21 cellular contexts compared by ENCODE assay signal in the genomic region with DNA sequence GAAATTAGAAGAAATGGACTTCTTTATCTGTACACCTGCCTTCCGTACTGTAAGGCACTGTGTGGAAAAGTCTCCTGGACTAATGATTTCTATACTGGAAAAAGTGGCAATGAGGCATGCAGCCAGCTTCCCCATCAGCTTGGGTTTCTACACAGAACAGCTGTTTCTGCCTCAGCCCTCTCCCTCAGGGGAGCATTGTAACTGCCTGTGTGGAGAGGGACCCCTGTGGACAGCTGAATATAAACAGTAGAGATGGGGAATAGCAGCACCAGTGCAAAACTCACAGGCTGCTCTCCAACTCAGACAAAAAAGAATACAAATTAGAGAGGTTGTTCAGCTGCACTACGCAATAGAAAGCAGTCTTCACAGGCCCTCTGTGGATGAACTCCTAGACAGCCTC.
DNase-seq lines count a peak whose midpoint lies in the region; ATAC-seq and TF ChIP-seq lines count a peak whose summit lies in the region.
"Had no signal": no experiment of that assay in that cellular context is flagged by ENCODE, and none has a peak within 500 bp of the region (broad histone marks: within the 10 kb centered on the region; RNA-seq: fewer than 3 reads in every experiment).

No MANE protein-coding gene starts in this region.

- no peak overlapping the region for H2BK12ac ChIP-seq in trophoblast cell (ENCODE audit: low read length)

- no peak overlapping the region for H3K4me3 ChIP-seq in trophoblast cell (ENCODE audit: low read depth, low read length)
- H3K4me3 ChIP-seq in right cardiac atrium (ENCODE audit: low read length), result no peak overlapping the region
- H3K4me3 ChIP-seq: esophagus squamous epithelium, gastroesophageal sphincter, ovary, SJSA1 had no signal

- no peak overlapping the region for H2AK5ac ChIP-seq in trophoblast cell (ENCODE audit: low read length)

- H4K12ac ChIP-seq in trophoblast cell (ENCODE audit: low read depth, low read length), result no peak overlapping the region

- no peak overlapping the region for H3K23ac ChIP-seq in trophoblast cell (ENCODE audit: low read length)

- peak overlapping the region; percentile 10 for H4K8ac ChIP-seq in trophoblast cell (ENCODE audit: low read depth, low read length)

- H3K4ac ChIP-seq in trophoblast cell (ENCODE audit: low read depth, low read length), result no peak overlapping the region

- H2BK120ac ChIP-seq in trophoblast cell (ENCODE audit: insufficient read depth, low read length, poor library complexity), result no peak overlapping the region

- peaks cover 8% of the 10 kb centered on the region for H3K36me3 Mint-ChIP-seq in glutamatergic neuron (ENCODE audit: unreplicated experiment)
- H3K36me3 Mint-ChIP-seq: activated naive CD8-positive, alpha-beta T cell treated with anti-CD3 and anti-CD28 coated beads for 36 hours; CD8-positive, alpha-beta memory T cell; type B pancreatic cell had no signal

- no peak for ATAC-seq in HG02970 (IDR thresholded peaks at IDR 0.05; ENCODE audit: low FRiP score, unreplicated experiment)
- no peak for ATAC-seq in GM21390 (IDR thresholded peaks at IDR 0.05; ENCODE audit: unreplicated experiment)
- ATAC-seq in right cardiac atrium, result no peak
- ATAC-seq: gastroesophageal sphincter, sciatic nerve, T-helper 17 cell had no signal

- H3K9ac ChIP-seq in trophoblast cell (ENCODE audit: low read length), result no peak overlapping the region

- no peak overlapping the region for H3K4me2 ChIP-seq in trophoblast cell (ENCODE audit: low read length)

- H3K9me3 ChIP-seq in trophoblast cell (ENCODE audit: insufficient read depth, low read depth, low read length) (peaks cover 4% of the 10 kb centered on the region), right cardiac atrium (ENCODE audit: control insufficient read depth, low read length) (no peaks in the 10 kb centered on the region)
- H3K9me3 ChIP-seq: esophagus squamous epithelium, gastroesophageal sphincter, ovary, SJSA1 had no signal

- H3K4me1 Mint-ChIP-seq in glutamatergic neuron (ENCODE audit: low read depth, unreplicated experiment), result peaks cover 13% of the 10 kb centered on the region
- H3K4me1 Mint-ChIP-seq: activated CD4-positive, alpha-beta T cell treated with anti-CD3 and anti-CD28 coated beads, Interleukin-2, amount 10 ng/mL, durations not matched to agents 24 days and 14 days; activated naive CD8-positive, alpha-beta T cell treated with anti-CD3 and anti-CD28 coated beads for 36 hours; CD8-positive, alpha-beta memory T cell; T-helper 17 cell had no signal

- H3K79me1 ChIP-seq in trophoblast cell (ENCODE audit: low read length), result no peaks in the 10 kb centered on the region

- TF ChIP-seq CTCF in glutamatergic neuron (IDR thresholded peaks at IDR 0.05; ENCODE audit: partially characterized antibody, unreplicated experiment), result no peak

- no CpG with 5 or more reads among the region's 2 CpGs for WGBS in trophoblast cell (ENCODE audit: extremely low coverage, insufficient coverage, insufficient read length)
- 54% methylated on average over 2 of the region's 2 CpGs for WGBS in right cardiac atrium

- peaks cover 3% of the 10 kb centered on the region for H3K9me3 Mint-ChIP-seq in glutamatergic neuron (ENCODE audit: unreplicated experiment)
- H3K9me3 Mint-ChIP-seq: activated CD4-positive, alpha-beta T cell treated with anti-CD3 and anti-CD28 coated beads, Interleukin-2, amount 10 ng/mL, durations not matched to agents 24 days and 14 days had no signal

- no peak overlapping the region for H2BK5ac ChIP-seq in trophoblast cell (ENCODE audit: low read depth, low read length, poor library complexity)

- peak overlapping the region; percentile 44 for H3K4me3 Mint-ChIP-seq in glutamatergic neuron (ENCODE audit: unreplicated experiment)
- H3K4me3 Mint-ChIP-seq: activated CD4-positive, alpha-beta T cell treated with anti-CD3 and anti-CD28 coated beads, Interleukin-2, amount 10 ng/mL, durations not matched to agents 24 days and 14 days; activated naive CD8-positive, alpha-beta T cell treated with anti-CD3 and anti-CD28 coated beads for 36 hours; CD8-positive, alpha-beta memory T cell; T-helper 17 cell; type B pancreatic cell had no signal

- no peaks in the 10 kb centered on the region for H3K27me3 Mint-ChIP-seq in glutamatergic neuron (ENCODE audit: unreplicated experiment)
- H3K27me3 Mint-ChIP-seq: activated CD4-positive, alpha-beta T cell treated with anti-CD3 and anti-CD28 coated beads, Interleukin-2, amount 10 ng/mL, durations not matched to agents 24 days and 14 days; activated naive CD8-positive, alpha-beta T cell treated with anti-CD3 and anti-CD28 coated beads for 36 hours; T-helper 17 cell; type B pancreatic cell had no signal

- H3K14ac ChIP-seq in trophoblast cell (ENCODE audit: low read length), result no peak overlapping the region

- peak overlapping the region; percentile 84 for H3K27ac Mint-ChIP-seq in glutamatergic neuron (ENCODE audit: unreplicated experiment)
- H3K27ac Mint-ChIP-seq: activated CD4-positive, alpha-beta T cell treated with anti-CD3 and anti-CD28 coated beads, Interleukin-2, amount 10 ng/mL, durations not matched to agents 24 days and 14 days; activated naive CD8-positive, alpha-beta T cell treated with anti-CD3 and anti-CD28 coated beads for 36 hours; CD8-positive, alpha-beta memory T cell; T-helper 17 cell; type B pancreatic cell had no signal

- DNase-seq in NCI-H1092 (lab: John Stamatoyannopoulos, UW) (peak; percentile 79), NCI-H345 (lab: John Stamatoyannopoulos, UW) (peak; percentile 92), glutamatergic neuron (peak; percentile 49), trophoblast cell (no peak), mesenteric fat pad (ENCODE audit: low spot score) (no peak), right cardiac atrium (no peak)
- DNase-seq: activated CD4-positive, alpha-beta T cell treated with anti-CD3 and anti-CD28 coated beads, Interleukin-2, amount 10 ng/mL, durations not matched to agents 24 days and 14 days; activated naive CD8-positive, alpha-beta T cell treated with anti-CD3 and anti-CD28 coated beads for 36 hours; CD8-positive, alpha-beta memory T cell; DMS53; effector memory CD4-positive, alpha-beta T cell; esophagus squamous epithelium; ovary; stimulated activated CD8-positive, alpha-beta memory T cell treated with anti-CD3 and anti-CD28 coated beads, Interleukin-4, amount 100 ng/mL, for 48 hours; T-helper 17 cell had no signal

- intact Hi-C loops in right cardiac atrium (cut with DNase I), result no loop called here

- no peak overlapping the region for H2AFZ ChIP-seq in trophoblast cell (ENCODE audit: insufficient read depth, low read length, poor library complexity)

- H3K4me1 ChIP-seq in trophoblast cell (ENCODE audit: control insufficient read depth in 1 of 2, insufficient read depth in 2 of 2, low read length in 2 of 2), result no peaks in the 10 kb centered on the region
- no peaks in the 10 kb centered on the region for H3K4me1 ChIP-seq in right cardiac atrium (ENCODE audit: control insufficient read depth, insufficient read depth, low read length)
- H3K4me1 ChIP-seq: esophagus squamous epithelium, gastroesophageal sphincter, SJSA1 had no signal

- no peaks in the 10 kb centered on the region for H3K79me2 ChIP-seq in trophoblast cell (ENCODE audit: control insufficient read depth, insufficient read depth, low read length, poor library complexity)

- no peak overlapping the region for H3K18ac ChIP-seq in trophoblast cell (ENCODE audit: low read length)

- no peak overlapping the region for H4K91ac ChIP-seq in trophoblast cell (ENCODE audit: low read depth, low read length)

- no peaks in the 10 kb centered on the region for H3K27me3 ChIP-seq in trophoblast cell (ENCODE audit: insufficient read depth, low read length)
- no peaks in the 10 kb centered on the region for H3K27me3 ChIP-seq in right cardiac atrium (ENCODE audit: control insufficient read depth, insufficient read depth)
- H3K27me3 ChIP-seq: esophagus squamous epithelium, gastroesophageal sphincter, ovary, SJSA1 had no signal

- H3K36me3 ChIP-seq in trophoblast cell (ENCODE audit: control insufficient read depth in 1 of 2, insufficient read depth in 2 of 2, low read length in 2 of 2), result no peaks in the 10 kb centered on the region
- H3K36me3 ChIP-seq: esophagus squamous epithelium, gastroesophageal sphincter, ovary, SJSA1 had no signal

- H3K27ac ChIP-seq in trophoblast cell (ENCODE audit: low read depth, low read length) (no peak overlapping the region), right cardiac atrium (ENCODE audit: low read length) (no peak overlapping the region)
- H3K27ac ChIP-seq: esophagus squamous epithelium, gastroesophageal sphincter, ovary, SJSA1 had no signal

Comparison
In these comparisons a context has a peak if more than half of its experiments do, and no peak if none do; other contexts are left out.
1. DNase-seq: peak in NCI-H1092 (single experiment), NCI-H345 (single experiment) and glutamatergic neuron (single experiment); none in trophoblast cell (0 of 2), mesenteric fat pad (single experiment) and right cardiac atrium (0 of 3).